Comparison of ENCODE assay signal across 9 cellular contexts in genomic region chr18:76351961-76352581, GRCh38.
DNase-seq lines count a peak whose midpoint lies in the region; ATAC-seq and TF ChIP-seq lines count a peak whose summit lies in the region.
"Had no signal": no experiment of that assay in that cellular context is flagged by ENCODE, and none has a peak within 500 bp of the region (broad histone marks: within the 10 kb centered on the region; RNA-seq: fewer than 3 reads in every experiment).

No MANE protein-coding gene starts in this region.

- peak overlapping the region; percentile 37 for H3K4me3 ChIP-seq in fibroblast of mammary gland (ENCODE audit: control insufficient read depth, low read depth, low read length)

- TF ChIP-seq CTCF in fibroblast of mammary gland (conservative IDR thresholded peaks at IDR 0.05; ENCODE audit: control insufficient read depth, insufficient read depth, low read depth, low read length) = no peak

- no peak for ATAC-seq in GM21825 (IDR thresholded peaks at IDR 0.05; ENCODE audit: unreplicated experiment)
- ATAC-seq: HCT116 had no signal

- DNase-seq in GM04503 (ENCODE audit: low read depth) (peak; percentile 65), NCI-H748 (lab: John Stamatoyannopoulos, UW; ENCODE audit: unreplicated experiment) (peak; percentile 95), fibroblast of mammary gland (ENCODE audit: low read depth) (peak; percentile 94), putamen (ENCODE audit: low spot score) (peak; percentile 58), DMS153 treated with DMSO at 0.1 percent for 48 hours (lab: John Stamatoyannopoulos, UW; ENCODE audit: unreplicated experiment) (no peak), retina (no peak)
- DNase-seq in activated CD4-positive, CD25-positive, alpha-beta regulatory T cell (lab: John Stamatoyannopoulos, UW) = no peak

Comparison
In these comparisons a context has a peak if more than half of its experiments do, and no peak if none do; other contexts are left out.
1. DNase-seq: peak in GM04503 (single experiment), NCI-H748 (single experiment), fibroblast of mammary gland (single experiment) and putamen (single experiment); none in DMS153 treated with DMSO at 0.1 percent for 48 hours (single experiment), activated CD4-positive, CD25-positive, alpha-beta regulatory T cell (0 of 4) and retina (single experiment).